Comparison of ENCODE assay signal across 8 cellular contexts in genomic region chr16:75000481-75001081, GRCh38. TPM values are rescaled to one million over a fixed set of nuclear protein-coding genes. Genes with fewer than 3 reads are reported as not detected.
A peak's percentile ranks its signal among the peaks of the same experiment; 100 is the strongest.
DNase-seq lines count a peak whose midpoint lies in the region; ATAC-seq, FAIRE-seq and TF ChIP-seq lines count a peak whose summit lies in the region.

No MANE protein-coding gene starts in this region.

- intact Hi-C loops in CD4-positive, alpha-beta memory T cell (cut with micrococcal nuclease), result no loop called here
- intact Hi-C loops in lower lobe of right lung (cut with DNase I), result no loop called here

- FAIRE-seq in GM12892 (lab: Jason Lieb, UNC), result no peak
- no peak for FAIRE-seq in H54 (lab: Jason Lieb, UNC)

- H3K4me1 Mint-ChIP-seq in CD4-positive, alpha-beta memory T cell, result peaks cover 8 to 22% (median 16%) of the 10 kb centered on the region in 4 donors
- H3K4me1 Mint-ChIP-seq in type B pancreatic cell (ENCODE audit: unreplicated experiment), result peaks cover 39% of the 10 kb centered on the region

- peak overlapping the region in 1 of 2 donors; percentile 30 for H3K4me3 ChIP-seq in CD4-positive, alpha-beta memory T cell (ENCODE audit: low read length in 2 of 2)
- H3K4me3 ChIP-seq in LNCaP clone FGC (ENCODE audit: low read depth, low read length) (peak overlapping the region; percentile 69), lower lobe of right lung (peak overlapping the region; percentile 82)

- H3K4me1 ChIP-seq in CD4-positive, alpha-beta memory T cell (ENCODE audit: insufficient read depth, low read length), result peaks cover 21% of the 10 kb centered on the region
- peaks cover 35% of the 10 kb centered on the region for H3K4me1 ChIP-seq in lower lobe of right lung

- H3K9me3 ChIP-seq in CD4-positive, alpha-beta memory T cell (ENCODE audit: control insufficient read depth in 1 of 2, low read length in 2 of 2), result no peaks in the 10 kb centered on the region
- no peaks in the 10 kb centered on the region for H3K9me3 ChIP-seq in lower lobe of right lung

- CTCF ChIA-PET in CD4-positive, alpha-beta memory T cell (lab: Charles Lee; ENCODE audit: partially characterized antibody), result interaction anchor here (9.1 kb wide), 1 partner anchor 110 kb away, joined by 254 read pairs; no protein-coding TSS in a partner anchor

- TF ChIP-seq POLR2A in GM12892 (IDR thresholded peaks at IDR 0.05; ENCODE audit: low read depth, low read length), result no peak
- TF ChIP-seq POLR2A in H54 (IDR thresholded peaks at IDR 0.05; ENCODE audit: low read depth, low read length), result no peak

- no peaks in the 10 kb centered on the region for H3K27me3 Mint-ChIP-seq in CD4-positive, alpha-beta memory T cell
- no peaks in the 10 kb centered on the region for H3K27me3 Mint-ChIP-seq in type B pancreatic cell

- H3K27me3 ChIP-seq in CD4-positive, alpha-beta memory T cell (ENCODE audit: insufficient read depth, low read length), result no peaks in the 10 kb centered on the region
- H3K27me3 ChIP-seq in lower lobe of right lung (ENCODE audit: low read depth), result no peaks in the 10 kb centered on the region

- peaks cover 0 to 1% of the 10 kb centered on the region in 2 donors for H3K36me3 Mint-ChIP-seq in CD4-positive, alpha-beta memory T cell
- H3K36me3 Mint-ChIP-seq in type B pancreatic cell, result peaks cover 9% of the 10 kb centered on the region

- ATAC-seq in lower lobe of right lung, result no peak

- TF ChIP-seq CTCF in LNCaP clone FGC (IDR thresholded peaks at IDR 0.05; ENCODE audit: control insufficient read depth, extremely low read depth, insufficient read depth), result no peak
- TF ChIP-seq CTCF in lower lobe of right lung (IDR thresholded peaks at IDR 0.05), result no peak
- no peak for TF ChIP-seq CTCF in type B pancreatic cell (conservative IDR thresholded peaks at IDR 0.05)

- POLR2A ChIA-PET in CD4-positive, alpha-beta memory T cell (lab: Charles Lee; ENCODE audit: partially characterized antibody), result interaction anchor here (1.0 to 3.2 kb wide), 6 partner anchors 11 to 111 kb away, joined by 3 to 88 read pairs (median 10); partner anchors contain the start of gene WDR59

- H3K9me3 Mint-ChIP-seq in CD4-positive, alpha-beta memory T cell, result no peaks in the 10 kb centered on the region
- H3K9me3 Mint-ChIP-seq in type B pancreatic cell, result no peaks in the 10 kb centered on the region

- peak overlapping the region; percentile 49 for H3K27ac ChIP-seq in CD4-positive, alpha-beta memory T cell (ENCODE audit: low read depth, low read length)
- H3K27ac ChIP-seq in lower lobe of right lung, result peak overlapping the region; percentile 83

- H3K4me3 Mint-ChIP-seq in CD4-positive, alpha-beta memory T cell, result peak overlapping the region; percentile 75 to 85 (median 80)
- H3K4me3 Mint-ChIP-seq in type B pancreatic cell, result peak overlapping the region; percentile 92

- peak overlapping the region in 6 of 7 donors; percentile 14 to 83 (median 56) for H3K27ac Mint-ChIP-seq in CD4-positive, alpha-beta memory T cell
- peak overlapping the region; percentile 78 for H3K27ac Mint-ChIP-seq in type B pancreatic cell

- peak in 1 of 5 donors; percentile 35 for DNase-seq in CD4-positive, alpha-beta memory T cell
- DNase-seq in LNCaP clone FGC (ENCODE audit: low read depth), result no peak
- DNase-seq in cerebellar cortex (ENCODE audit: low spot score), result peak; percentile 48
- DNase-seq in lower lobe of right lung, result no peak
- no peak for DNase-seq in type B pancreatic cell (ENCODE audit: extremely low spot score, unreplicated experiment)
- DNase-seq in GM12892 (ENCODE audit: insufficient read length), result no peak
- DNase-seq in NCI-H1105 (lab: John Stamatoyannopoulos, UW), result no peak
- no peak for DNase-seq in H54 (ENCODE audit: insufficient read length, low spot score)

- no peaks in the 10 kb centered on the region for H3K36me3 ChIP-seq in CD4-positive, alpha-beta memory T cell (ENCODE audit: insufficient read depth, low read length)
- H3K36me3 ChIP-seq in lower lobe of right lung, result no peaks in the 10 kb centered on the region

RNA-seq across cellular contexts. Expression of gene ZNRF1, which starts 1.8 kb away (rescaled TPM):
- 1 to 10 TPM; 6.0 to 6.2 TPM for total RNA-seq in CD4-positive, alpha-beta memory T cell
- 1 to 10 TPM; 3.4 to 9.5 TPM for polyA plus RNA-seq in CD4-positive, alpha-beta memory T cell
- total RNA-seq in lower lobe of right lung, result 23.5 TPM
- 38.4 and 49.2 TPM in 2 replicates for total RNA-seq in type B pancreatic cell (ENCODE audit: low replicate concordance)
- polyA plus RNA-seq in GM12892 (2012; ENCODE audit: missing spikeins), result 9.2 TPM

RNA-seq across cellular contexts. Expression of gene WDR59, which starts 15.7 kb away (rescaled TPM):
- total RNA-seq in CD4-positive, alpha-beta memory T cell, result 100 to 1,000 TPM; 116 to 127 TPM
- polyA plus RNA-seq in CD4-positive, alpha-beta memory T cell, result 10 to 100 TPM; 11.0 to 20.5 TPM
- 49.5 TPM for total RNA-seq in lower lobe of right lung
- 85.9 and 88.9 TPM in 2 replicates for total RNA-seq in type B pancreatic cell (ENCODE audit: low replicate concordance)
- polyA plus RNA-seq in GM12892 (2012; ENCODE audit: missing spikeins), result 54.7 TPM
